Comparison of ENCODE assay signal across 28 cellular contexts in the genomic region with DNA sequence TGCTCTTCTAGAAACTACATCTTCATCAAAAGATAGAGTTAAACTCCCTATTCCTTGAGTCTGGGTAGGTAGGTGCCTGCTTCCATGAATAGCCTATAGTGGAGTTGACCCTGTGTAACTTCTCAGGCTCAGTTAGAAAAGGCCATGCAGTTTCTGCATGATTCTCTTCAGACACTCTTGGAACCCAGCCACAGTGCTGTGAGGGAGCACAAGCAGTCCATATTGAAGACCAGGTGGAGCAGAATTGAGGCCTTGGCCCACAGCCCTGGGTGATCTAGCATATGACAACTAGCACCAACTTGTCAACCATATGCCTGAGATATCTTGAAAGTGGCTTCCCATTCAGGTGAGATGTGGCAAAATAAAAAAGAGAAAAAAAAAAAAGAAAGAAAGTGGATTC. TPM values are rescaled to one million over a fixed set of nuclear protein-coding genes. Genes with fewer than 3 reads are reported as not detected.
DNase-seq lines count a peak whose midpoint lies in the region; ATAC-seq and TF ChIP-seq lines count a peak whose summit lies in the region.
"Had no signal": no experiment of that assay in that cellular context is flagged by ENCODE, and none has a peak within 500 bp of the region (broad histone marks: within the 10 kb centered on the region; RNA-seq: fewer than 3 reads in every experiment).

No MANE protein-coding gene starts in this region.

- peak overlapping the region; percentile 59 for H3K27ac Mint-ChIP-seq in activated naive CD4-positive, alpha-beta T cell treated with anti-CD3 and anti-CD28 coated beads, Interleukin-2, amount 50 U/mL, for 24 hours
- no peak overlapping the region for H3K27ac Mint-ChIP-seq in Caco-2 (ENCODE audit: unreplicated experiment)
- H3K27ac Mint-ChIP-seq: CD14-positive monocyte had no signal

- no peak for DNase-seq in activated naive CD4-positive, alpha-beta T cell treated with anti-CD3 and anti-CD28 coated beads, Interleukin-2, amount 50 U/mL, for 16 hours
- DNase-seq in NCI-H2171 treated with DMSO at 0.1 percent for 48 hours (lab: John Stamatoyannopoulos, UW): peak; percentile 82
- DNase-seq in left lobe of liver (ENCODE audit: low spot score): no peak
- peak; percentile 19 to 26 for DNase-seq in thyroid gland
- DNase-seq in NCI-H187 treated with DMSO at 0.1 percent for 48 hours (lab: John Stamatoyannopoulos, UW): no peak
- DNase-seq in DMS153 (lab: John Stamatoyannopoulos, UW): no peak
- no peak for DNase-seq in Caco-2
- DNase-seq: 8988T; ACHN; BE2C; Calu3; CD8-positive, alpha-beta memory T cell; DMS53; GDM1; NCI-H1092; NCI-H1436; NCI-H2029; NCI-H2227 treated with DMSO at 0.1 percent for 48 hours; NCI-H510A treated with DMSO at 0.1 percent for 48 hours; SJCRH30 had no signal

- H3K36me3 ChIP-seq in thyroid gland (no peaks in the 10 kb centered on the region), Caco-2 (ENCODE audit: control insufficient read depth, insufficient read depth, low read length) (no peaks in the 10 kb centered on the region)
- H3K36me3 ChIP-seq: BE2C, SJCRH30 had no signal

- TF ChIP-seq CTCF in thyroid gland (IDR thresholded peaks at IDR 0.05) (no peak), Caco-2 (IDR thresholded peaks at IDR 0.05; ENCODE audit: insufficient read depth in 1 of 2, low read depth in 1 of 2, low read length in 1 of 2, severe bottlenecking in 1 of 2, unreplicated experiment in 1 of 2) (no peak)

- no peak overlapping the region for H3K4me3 Mint-ChIP-seq in activated naive CD4-positive, alpha-beta T cell treated with anti-CD3 and anti-CD28 coated beads, Interleukin-2, amount 50 U/mL, for 24 hours
- H3K4me3 Mint-ChIP-seq in Caco-2 (ENCODE audit: unreplicated experiment): no peak overlapping the region
- H3K4me3 Mint-ChIP-seq: CD14-positive monocyte; CD8-positive, alpha-beta memory T cell; IgD-negative memory B cell had no signal

- no TSS peak for BruUV-seq in Caco-2 (replicated peaks; lab: Mats Ljungman, UMichigan)

- intact Hi-C loops in thyroid gland (cut with DNase I) (no loop called here), Caco-2 (cut with micrococcal nuclease; ENCODE audit: unreplicated experiment) (no loop called here)

- no peak for TF ChIP-seq POLR2A in thyroid gland (IDR thresholded peaks at IDR 0.05)

- H3K9me3 ChIP-seq in thyroid gland (no peaks in the 10 kb centered on the region), Caco-2 (no peaks in the 10 kb centered on the region)
- H3K9me3 ChIP-seq: BE2C, SJCRH30 had no signal

- H3K27me3 Mint-ChIP-seq in activated naive CD4-positive, alpha-beta T cell treated with anti-CD3 and anti-CD28 coated beads, Interleukin-2, amount 50 U/mL, for 24 hours: no peaks in the 10 kb centered on the region
- H3K27me3 Mint-ChIP-seq in Caco-2 (ENCODE audit: insufficient read depth, unreplicated experiment): no peaks in the 10 kb centered on the region
- H3K27me3 Mint-ChIP-seq: IgD-negative memory B cell had no signal

- no peaks in the 10 kb centered on the region for H3K4me1 ChIP-seq in thyroid gland
- H3K4me1 ChIP-seq in Caco-2: peaks cover 5% of the 10 kb centered on the region
- H3K4me1 ChIP-seq: BE2C, SJCRH30 had no signal

- no peak overlapping the region for H3K4me3 ChIP-seq in thyroid gland (replicated peaks in 1 of 3)
- H3K4me3 ChIP-seq in Caco-2 (ENCODE audit: low read depth, low read length): no peak overlapping the region
- H3K4me3 ChIP-seq: GM12878, SJCRH30 had no signal

- no peaks in the 10 kb centered on the region for H3K4me1 Mint-ChIP-seq in activated naive CD4-positive, alpha-beta T cell treated with anti-CD3 and anti-CD28 coated beads, Interleukin-2, amount 50 U/mL, for 24 hours
- peaks cover 6% of the 10 kb centered on the region for H3K4me1 Mint-ChIP-seq in Caco-2 (ENCODE audit: low read depth, unreplicated experiment)
- H3K4me1 Mint-ChIP-seq: CD8-positive, alpha-beta memory T cell had no signal

- CTCF ChIA-PET in Caco-2 (lab: Charles Lee): no interaction called here

- POLR2A ChIA-PET in Caco-2 (lab: Charles Lee): no interaction called here

- H3K27ac ChIP-seq in thyroid gland: no peak overlapping the region
- H3K27ac ChIP-seq: KMS-11, SJCRH30 had no signal

- ATAC-seq in left lobe of liver: peak; percentile 26
- ATAC-seq: GM12878, HCT116, Right ventricle myocardium inferior, SK-N-SH treated with all-trans-retinoic acid at 6 μM for 48 hours had no signal

- no peaks in the 10 kb centered on the region for H3K27me3 ChIP-seq in thyroid gland
- no peaks in the 10 kb centered on the region for H3K27me3 ChIP-seq in Caco-2 (replicated peaks; ENCODE audit: control insufficient read depth, insufficient read depth, low read length)
- H3K27me3 ChIP-seq: BE2C, SJCRH30 had no signal

- no peaks in the 10 kb centered on the region for H3K9me3 Mint-ChIP-seq in activated naive CD4-positive, alpha-beta T cell treated with anti-CD3 and anti-CD28 coated beads, Interleukin-2, amount 50 U/mL, for 24 hours
- H3K9me3 Mint-ChIP-seq in Caco-2 (ENCODE audit: unreplicated experiment): no peaks in the 10 kb centered on the region
- H3K9me3 Mint-ChIP-seq: CD8-positive, alpha-beta memory T cell; IgD-negative memory B cell had no signal

- no peaks in the 10 kb centered on the region for H3K36me3 Mint-ChIP-seq in activated naive CD4-positive, alpha-beta T cell treated with anti-CD3 and anti-CD28 coated beads, Interleukin-2, amount 50 U/mL, for 24 hours
- no peaks in the 10 kb centered on the region for H3K36me3 Mint-ChIP-seq in Caco-2 (ENCODE audit: insufficient read depth, unreplicated experiment)
- H3K36me3 Mint-ChIP-seq: CD14-positive monocyte; CD8-positive, alpha-beta memory T cell had no signal

RNA-seq across cellular contexts. Expression of a gene that starts 10.3 kb away (rescaled TPM):
- total RNA-seq in left lobe of liver: 8.0 TPM
- total RNA-seq in thyroid gland: 10 to 100 TPM; 49.5 to 74.0 (median 54.4) TPM
- 37.5 and 38.4 TPM in 2 replicates for total RNA-seq in Caco-2 (2022)

RNA-seq across cellular contexts. Expression of a gene that starts 27.7 kb away (rescaled TPM):
- total RNA-seq in left lobe of liver: 0.15 TPM
- total RNA-seq in thyroid gland: 1 to 10 TPM in 1 of 4 donors, under 1 TPM in 3; 0.11 to 1.2 (median 0.68) TPM
- total RNA-seq in Caco-2 (2022): 0.09 TPM in 1 of 2 replicates, not detected in the other
- total RNA-seq: Calu3, Right ventricle myocardium inferior, SJCRH30 had no signal

Comparison
In these comparisons a context has a peak if more than half of its experiments do, and no peak if none do; other contexts are left out.
1. DNase-seq: peak in NCI-H2171 treated with DMSO at 0.1 percent for 48 hours (single experiment) and thyroid gland (2 of 2); none in activated naive CD4-positive, alpha-beta T cell treated with anti-CD3 and anti-CD28 coated beads, Interleukin-2, amount 50 U/mL, for 16 hours (single experiment), left lobe of liver (single experiment), NCI-H187 treated with DMSO at 0.1 percent for 48 hours (single experiment), DMS153 (single experiment) and Caco-2 (0 of 2).